In genomic region chr7:69735582-69735981, GRCh38 we compare ENCODE assay signal across 15 cellular contexts.
"Had no signal": no experiment of that assay in that cellular context is flagged by ENCODE, and none has a peak within 500 bp of the region (broad histone marks: within the 10 kb centered on the region; RNA-seq: fewer than 3 reads in every experiment).

No MANE protein-coding gene starts in this region.

- DNase-seq: KBM-7, MV-4-11, NCI-H1048, NCI-H1105, NCI-H1436 treated with DMSO at 0.1 percent for 48 hours, NCI-H1694, NCI-H187 treated with DMSO at 0.1 percent for 48 hours, NCI-H2029 treated with DMSO at 0.1 percent for 48 hours, NCI-H2171 treated with DMSO at 0.1 percent for 48 hours, NCI-H345, NCI-H446 treated with DMSO at 0.1 percent for 48 hours, PC-3, SHP77, SW 1271 had no signal

- H3K27ac ChIP-seq: RWPE1 had no signal
